ENCODE assay signal across 9 cellular contexts in the genomic region with DNA sequence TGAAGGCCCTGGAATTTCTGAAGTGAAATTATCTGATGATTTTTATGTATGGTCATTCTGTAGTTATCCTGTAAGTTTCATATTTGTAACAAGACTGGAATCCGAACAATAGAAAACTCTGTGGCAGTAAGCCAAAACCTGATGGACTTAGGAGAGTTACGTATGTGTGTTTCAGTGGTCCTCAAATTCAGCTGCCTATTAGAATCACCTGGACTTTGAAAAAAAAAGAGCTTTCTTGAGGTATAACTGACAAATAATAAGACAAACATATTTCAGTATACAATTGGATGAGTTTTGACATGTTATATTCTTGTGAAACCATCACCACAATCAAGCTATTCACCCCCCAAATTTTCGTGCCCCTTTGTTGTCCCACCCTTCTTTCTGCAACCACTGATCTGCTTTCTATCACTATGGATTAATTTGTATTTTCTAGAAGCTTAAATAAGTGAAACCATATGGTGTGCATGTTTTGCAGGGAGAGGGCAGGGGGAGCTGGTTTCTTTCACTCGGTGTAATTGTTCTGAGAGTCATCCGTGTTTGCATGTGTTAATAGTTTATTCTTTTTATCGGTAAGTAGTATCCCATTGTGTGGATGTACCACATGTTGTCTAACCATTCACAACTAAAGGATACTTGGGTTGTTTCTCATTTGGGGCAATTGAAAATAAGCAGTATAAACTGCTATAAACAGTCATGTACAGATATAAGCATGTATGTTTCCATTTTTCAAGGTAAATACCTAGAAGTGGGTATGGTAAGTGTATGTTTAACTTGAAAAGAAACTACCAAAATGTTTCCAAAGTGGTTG. TPM values are rescaled to one million over a fixed set of nuclear protein-coding genes. Genes with fewer than 3 reads are reported as not detected.
DNase-seq lines count a peak whose midpoint lies in the region; ATAC-seq and TF ChIP-seq lines count a peak whose summit lies in the region.
"Had no signal": no experiment of that assay in that cellular context is flagged by ENCODE, and none has a peak within 500 bp of the region (broad histone marks: within the 10 kb centered on the region; RNA-seq: fewer than 3 reads in every experiment).

No MANE protein-coding gene starts in this region.

- H3K9me3 Mint-ChIP-seq in naive thymus-derived CD4-positive, alpha-beta T cell = peaks cover 0 to 16% (median 5%) of the 10 kb centered on the region in 11 donors

- peak overlapping the region; percentile 54 to 88 (median 72); a peak in 21 of 22 replicates for H3K4me2 ChIP-seq in BLaER1 treated with 17β-estradiol and CSF1 and Interleukin-3, amounts not matched to agents 10 nM and 100 nM
- H3K4me2 ChIP-seq in Karpas-422 (ENCODE audit: low read depth, low read length, poor library complexity, severe bottlenecking) = peak overlapping the region; percentile 38

- peaks cover 0 to 2% (median 0%) of the 10 kb centered on the region in 5 donors for H3K27me3 Mint-ChIP-seq in naive thymus-derived CD4-positive, alpha-beta T cell

- peaks cover 0 to 12% (median 0%) of the 10 kb centered on the region in 11 experiments; a peak in 7 of 22 replicates for H3K27me3 ChIP-seq in BLaER1 treated with 17β-estradiol and CSF1 and Interleukin-3, amounts not matched to agents 10 nM and 100 nM
- no peaks in the 10 kb centered on the region for H3K27me3 ChIP-seq in Karpas-422 (ENCODE audit: low read length)
- H3K27me3 ChIP-seq in naive thymus-derived CD4-positive, alpha-beta T cell (ENCODE audit: control insufficient read depth in 2 of 2, insufficient read depth in 2 of 2, low read length in 2 of 2) = no peaks in the 10 kb centered on the region

- H3K27ac Mint-ChIP-seq in naive thymus-derived CD4-positive, alpha-beta T cell = peak overlapping the region in 6 of 9 donors; percentile 27 to 90 (median 52)

- H3K9ac ChIP-seq in BLaER1 treated with 17β-estradiol and CSF1 and Interleukin-3, amounts not matched to agents 10 nM and 100 nM = peak overlapping the region; percentile 7 to 71 (median 49); a peak in 18 of 22 replicates
- H3K9ac ChIP-seq in Karpas-422 (ENCODE audit: low read length) = no peak overlapping the region

- ATAC-seq in naive thymus-derived CD4-positive, alpha-beta T cell = no peak
- ATAC-seq in GM19452 (IDR thresholded peaks at IDR 0.05; ENCODE audit: unreplicated experiment) (no peak), HG03439 (IDR thresholded peaks at IDR 0.05; ENCODE audit: unreplicated experiment) (no peak)

- H3K79me2 ChIP-seq in Karpas-422 (ENCODE audit: low read length) = no peaks in the 10 kb centered on the region

- POLR2A ChIA-PET in naive thymus-derived CD4-positive, alpha-beta T cell (lab: Charles Lee) = interaction anchor here (0.7 to 20.6 kb wide), 5 partner anchors 12 to 677 kb away, joined by 3 to 636 read pairs (median 4); no protein-coding TSS in a partner anchor

- H3K4me1 ChIP-seq in BLaER1 treated with 17β-estradiol and CSF1 and Interleukin-3, amounts not matched to agents 10 nM and 100 nM = peaks cover 20 to 63% (median 38%) of the 10 kb centered on the region in 10 experiments
- peaks cover 26% of the 10 kb centered on the region for H3K4me1 ChIP-seq in Karpas-422 (ENCODE audit: low read length)
- peaks cover 33 to 38% of the 10 kb centered on the region in 2 donors for H3K4me1 ChIP-seq in naive thymus-derived CD4-positive, alpha-beta T cell (ENCODE audit: control insufficient read depth in 2 of 2, insufficient read depth in 2 of 2, low read length in 2 of 2)

- H3K27ac ChIP-seq in BLaER1 treated with 17β-estradiol and CSF1 and Interleukin-3, amounts not matched to agents 10 nM and 100 nM = peak overlapping the region; percentile 56 to 85 (median 78); a peak in 21 of 22 replicates
- H3K27ac ChIP-seq in Karpas-422 (ENCODE audit: low read length) = no peak overlapping the region
- H3K27ac ChIP-seq in naive thymus-derived CD4-positive, alpha-beta T cell (ENCODE audit: low read depth, low read length) = no peak overlapping the region

- DNase-seq in Karpas-422 = no peak
- peak; percentile 40 for DNase-seq in choroid plexus epithelial cell (ENCODE audit: low read depth)
- no peak for DNase-seq in naive thymus-derived CD4-positive, alpha-beta T cell
- no peak for DNase-seq in AG08395 (ENCODE audit: low spot score)
- no peak for DNase-seq in stimulated activated CD4-positive, alpha-beta T cell treated with anti-CD3 and anti-CD28 coated beads, Interleukin-12 subunit alpha, Interleukin-12 subunit beta, amount 100 ng/mL, for 4 hours
- DNase-seq: NCI-H1436 treated with DMSO at 0.1 percent for 48 hours had no signal

- peak overlapping the region in 1 of 10 donors; percentile 60 for H3K4me3 Mint-ChIP-seq in naive thymus-derived CD4-positive, alpha-beta T cell

- no peaks in the 10 kb centered on the region for H4K20me1 ChIP-seq in BLaER1 treated with 17β-estradiol and CSF1 and Interleukin-3, amounts not matched to agents 10 nM and 100 nM
- no peaks in the 10 kb centered on the region for H4K20me1 ChIP-seq in Karpas-422 (ENCODE audit: insufficient read depth, low read depth, low read length)

- intact Hi-C loops in naive thymus-derived CD4-positive, alpha-beta T cell (cut with micrococcal nuclease) = loop anchor here (1.0 kb wide), 2 partner anchors 8 to 12 kb away; no protein-coding TSS in a partner anchor

- peaks cover 13 to 21% (median 15%) of the 10 kb centered on the region in 11 experiments; a peak in 21 of 22 replicates for H3K9me3 ChIP-seq in BLaER1 treated with 17β-estradiol and CSF1 and Interleukin-3, amounts not matched to agents 10 nM and 100 nM (replicated peaks in 1 of 11)
- no peaks in the 10 kb centered on the region for H3K9me3 ChIP-seq in Karpas-422 (ENCODE audit: low read length)
- no peaks in the 10 kb centered on the region for H3K9me3 ChIP-seq in naive thymus-derived CD4-positive, alpha-beta T cell (ENCODE audit: control insufficient read depth in 2 of 3, low read length in 3 of 3)

- H3K4me3 ChIP-seq in BLaER1 treated with 17β-estradiol and CSF1 and Interleukin-3, amounts not matched to agents 10 nM and 100 nM = peak overlapping the region in 1 of 10 experiments; percentile 3; a peak in 1 of 20 replicates
- H3K4me3 ChIP-seq in Karpas-422 (ENCODE audit: low read length) = no peak overlapping the region
- H3K4me3 ChIP-seq in choroid plexus epithelial cell (ENCODE audit: low read depth, low read length) = no peak overlapping the region
- H3K4me3 ChIP-seq in naive thymus-derived CD4-positive, alpha-beta T cell (ENCODE audit: low read length) = no peak overlapping the region

- CTCF ChIA-PET in naive thymus-derived CD4-positive, alpha-beta T cell (lab: Charles Lee) = interaction anchor here (0.6 to 1.9 kb wide), 5 partner anchors 8 to 122 kb away, joined by 3 to 7 read pairs (median 4); no protein-coding TSS in a partner anchor

- no peaks in the 10 kb centered on the region for H3K36me3 ChIP-seq in BLaER1 treated with 17β-estradiol and CSF1 and Interleukin-3, amounts not matched to agents 10 nM and 100 nM
- H3K36me3 ChIP-seq in Karpas-422 (ENCODE audit: insufficient read depth, low read length) = no peaks in the 10 kb centered on the region
- no peaks in the 10 kb centered on the region for H3K36me3 ChIP-seq in naive thymus-derived CD4-positive, alpha-beta T cell (ENCODE audit: control insufficient read depth in 2 of 3, insufficient read depth in 3 of 3, low read length in 3 of 3)

- H3K4me1 Mint-ChIP-seq in naive thymus-derived CD4-positive, alpha-beta T cell = peaks cover 31 to 75% (median 59%) of the 10 kb centered on the region in 7 donors

- no peak overlapping the region for H2AFZ ChIP-seq in Karpas-422 (ENCODE audit: low read length)

- H3K9me2 ChIP-seq in Karpas-422 (replicated peaks; ENCODE audit: insufficient read depth, low read length) = no peaks in the 10 kb centered on the region

- no peak for TF ChIP-seq CTCF in choroid plexus epithelial cell (conservative IDR thresholded peaks at IDR 0.05; ENCODE audit: low read depth, low read length)

- peaks cover 0 to 29% (median 0%) of the 10 kb centered on the region in 5 donors for H3K36me3 Mint-ChIP-seq in naive thymus-derived CD4-positive, alpha-beta T cell

RNA-seq across cellular contexts. Expression of a gene that starts 50.2 kb away (rescaled TPM):
- total RNA-seq in Karpas-422 (2014; rRNA removed; shearing (Covaris generic); ENCODE audit: low replicate concordance) = 61.1 and 74.8 TPM in 2 replicates
- 100 to 1,000 TPM in 4 of 5 experiments, 10 to 100 TPM in 1; 91.1 to 167 (median 143) TPM for total RNA-seq in naive thymus-derived CD4-positive, alpha-beta T cell
- 10 to 100 TPM; 64.9 to 69.3 TPM for polyA plus RNA-seq in naive thymus-derived CD4-positive, alpha-beta T cell

Comparison
In these comparisons a context has a peak if more than half of its experiments do, and no peak if none do; other contexts are left out.
1. H3K27ac ChIP-seq: peak in BLaER1 treated with 17β-estradiol and CSF1 and Interleukin-3, amounts not matched to agents 10 nM and 100 nM (11 of 11); none in Karpas-422 (single experiment) and naive thymus-derived CD4-positive, alpha-beta T cell (single experiment).